8 cellular contexts compared by ENCODE assay signal in the genomic region with DNA sequence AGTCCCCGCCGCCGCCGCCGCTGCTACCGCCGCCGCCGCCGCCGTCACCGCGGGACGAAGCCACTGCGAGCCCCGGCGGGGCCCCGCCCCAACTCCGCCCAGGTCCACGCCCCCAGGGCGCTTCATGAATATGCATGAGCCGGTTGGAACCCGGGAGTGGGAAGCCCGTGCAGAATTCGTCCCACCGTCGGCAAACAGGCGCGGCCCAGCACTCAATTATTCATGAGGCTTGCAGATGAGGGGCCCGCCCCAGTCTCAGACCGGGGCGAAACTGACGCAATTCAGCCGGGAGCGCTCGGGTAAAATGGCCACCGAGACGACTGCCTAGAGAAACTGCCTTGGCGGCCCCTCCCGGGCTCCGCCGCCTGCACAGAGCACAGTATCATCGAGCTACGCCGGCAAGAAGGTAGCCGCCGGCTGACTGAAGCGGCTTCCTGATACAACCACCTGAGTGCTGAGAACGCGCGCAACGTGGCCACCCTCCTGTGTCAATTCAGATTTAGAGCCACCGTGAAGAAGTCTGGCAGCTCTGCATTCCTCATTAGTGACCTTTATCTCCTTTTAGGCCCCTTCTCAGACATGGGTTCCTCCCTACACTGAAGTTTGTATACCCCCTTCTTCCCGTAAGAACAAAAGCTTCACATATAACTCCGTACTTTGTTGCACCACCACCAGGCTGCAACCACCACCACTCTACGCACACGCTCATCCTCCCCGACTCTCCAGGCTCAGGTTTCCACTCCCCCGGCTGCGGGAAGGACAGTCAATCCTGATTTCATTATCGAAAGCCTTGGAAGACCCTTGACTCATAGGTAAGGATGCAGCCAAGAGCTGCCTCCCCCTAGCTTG. TPM values are rescaled to one million over a fixed set of nuclear protein-coding genes. Genes with fewer than 3 reads are reported as not detected.
A peak's percentile ranks its signal among the peaks of the same experiment; 100 is the strongest.
DNase-seq lines count a peak whose midpoint lies in the region; ATAC-seq and TF ChIP-seq lines count a peak whose summit lies in the region.

A gene with protein sequence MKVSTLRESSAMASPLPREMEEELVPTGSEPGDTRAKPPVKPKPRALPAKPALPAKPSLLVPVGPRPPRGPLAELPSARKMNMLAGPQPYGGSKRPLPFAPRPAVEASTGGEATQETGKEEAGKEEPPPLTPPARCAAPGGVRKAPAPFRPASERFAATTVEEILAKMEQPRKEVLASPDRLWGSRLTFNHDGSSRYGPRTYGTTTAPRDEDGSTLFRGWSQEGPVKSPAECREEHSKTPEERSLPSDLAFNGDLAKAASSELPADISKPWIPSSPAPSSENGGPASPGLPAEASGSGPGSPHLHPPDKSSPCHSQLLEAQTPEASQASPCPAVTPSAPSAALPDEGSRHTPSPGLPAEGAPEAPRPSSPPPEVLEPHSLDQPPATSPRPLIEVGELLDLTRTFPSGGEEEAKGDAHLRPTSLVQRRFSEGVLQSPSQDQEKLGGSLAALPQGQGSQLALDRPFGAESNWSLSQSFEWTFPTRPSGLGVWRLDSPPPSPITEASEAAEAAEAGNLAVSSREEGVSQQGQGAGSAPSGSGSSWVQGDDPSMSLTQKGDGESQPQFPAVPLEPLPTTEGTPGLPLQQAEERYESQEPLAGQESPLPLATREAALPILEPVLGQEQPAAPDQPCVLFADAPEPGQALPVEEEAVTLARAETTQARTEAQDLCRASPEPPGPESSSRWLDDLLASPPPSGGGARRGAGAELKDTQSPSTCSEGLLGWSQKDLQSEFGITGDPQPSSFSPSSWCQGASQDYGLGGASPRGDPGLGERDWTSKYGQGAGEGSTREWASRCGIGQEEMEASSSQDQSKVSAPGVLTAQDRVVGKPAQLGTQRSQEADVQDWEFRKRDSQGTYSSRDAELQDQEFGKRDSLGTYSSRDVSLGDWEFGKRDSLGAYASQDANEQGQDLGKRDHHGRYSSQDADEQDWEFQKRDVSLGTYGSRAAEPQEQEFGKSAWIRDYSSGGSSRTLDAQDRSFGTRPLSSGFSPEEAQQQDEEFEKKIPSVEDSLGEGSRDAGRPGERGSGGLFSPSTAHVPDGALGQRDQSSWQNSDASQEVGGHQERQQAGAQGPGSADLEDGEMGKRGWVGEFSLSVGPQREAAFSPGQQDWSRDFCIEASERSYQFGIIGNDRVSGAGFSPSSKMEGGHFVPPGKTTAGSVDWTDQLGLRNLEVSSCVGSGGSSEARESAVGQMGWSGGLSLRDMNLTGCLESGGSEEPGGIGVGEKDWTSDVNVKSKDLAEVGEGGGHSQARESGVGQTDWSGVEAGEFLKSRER (N-terminal part only) (minus strand): TSS at position 67 of the 849 bp plus-strand sequence. CDS start 3,067 bp downstream, outside the sequence.

- peaks cover 0 to 4% (median 0%) of the 10 kb centered on the region in 5 experiments for H3K9me3 Mint-ChIP-seq in brain

- H3K36me3 Mint-ChIP-seq in brain, result peaks cover 58% of the 10 kb centered on the region

- H3K27ac Mint-ChIP-seq in brain, result peak within 1 kb of the TSS; percentile 97 to 100 (median 98)

- peaks cover 12% of the 10 kb centered on the region for H3K27me3 Mint-ChIP-seq in brain

- peak; percentile 84 for ATAC-seq in GM18520 (IDR thresholded peaks at IDR 0.05; ENCODE audit: unreplicated experiment)
- peak; percentile 86 for ATAC-seq in HG03060 (IDR thresholded peaks at IDR 0.05; ENCODE audit: low read depth, unreplicated experiment)
- peak; percentile 87 for ATAC-seq in sciatic nerve

- DNase-seq in 8988T, result peak; percentile 96
- peak; percentile 90 for DNase-seq in NCI-H2107 (lab: John Stamatoyannopoulos, UW)
- peak; percentile 91 for DNase-seq in UCSD-AML1 (lab: John Stamatoyannopoulos, UW; ENCODE audit: unreplicated experiment)
- peak; percentile 88 for DNase-seq in iPS DF 19.7 (ENCODE audit: low read depth, low spot score)
- DNase-seq in sciatic nerve (ENCODE audit: low spot score), result peak; percentile 98

- peaks cover 61% of the 10 kb centered on the region for H3K4me1 Mint-ChIP-seq in brain

- H3K4me3 Mint-ChIP-seq in brain, result peak within 1 kb of the TSS; percentile 92 to 97 (median 95)

- intact Hi-C loops in sciatic nerve (cut with DNase I), result no loop called here

- no peak for TF ChIP-seq CTCF in brain (conservative IDR thresholded peaks at IDR 0.05)

RNA-seq across cellular contexts. Expression of the gene that starts here (rescaled TPM):
- polyA plus RNA-seq in brain (ENCODE audit: insufficient read depth, low read depth, low replicate concordance), result 44.0 TPM
- total RNA-seq in sciatic nerve, result 178 TPM

Comparison
In these comparisons a context has a peak if more than half of its experiments do, and no peak if none do; other contexts are left out.
1. Peak in every context shown above with its lines: DNase-seq and ATAC-seq.